In the genomic region with DNA sequence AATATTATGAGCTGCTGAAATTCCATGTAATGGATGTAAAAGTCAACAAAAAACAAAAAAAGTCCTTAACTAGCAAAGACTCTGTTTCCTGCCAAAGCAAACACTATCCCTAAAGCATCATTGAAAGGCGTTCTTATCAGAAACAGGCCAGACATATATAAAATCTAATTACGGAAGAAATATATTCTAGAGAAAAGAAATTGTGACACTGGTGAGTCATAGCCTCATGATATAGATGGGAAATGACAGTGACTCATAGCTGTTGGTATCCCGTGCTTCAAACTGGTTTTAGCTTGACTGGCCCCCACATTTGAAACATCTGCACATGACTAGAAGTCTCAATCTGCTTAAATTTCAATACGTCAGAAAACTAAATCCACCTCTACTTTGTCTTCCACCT, we compare ENCODE assay signal across 15 cellular contexts.
DNase-seq lines count a peak whose midpoint lies in the region; ATAC-seq and TF ChIP-seq lines count a peak whose summit lies in the region.
"Had no signal": no experiment of that assay in that cellular context is flagged by ENCODE, and none has a peak within 500 bp of the region (broad histone marks: within the 10 kb centered on the region; RNA-seq: fewer than 3 reads in every experiment).

No MANE protein-coding gene starts in this region.

- H3K4me3 ChIP-seq in RWPE2 (ENCODE audit: severe bottlenecking) (no peak overlapping the region), skeletal muscle cell (ENCODE audit: low read depth, low read length) (no peak overlapping the region), OCI-LY7 (ENCODE audit: low read depth, low read length, poor library complexity, severe bottlenecking) (no peak overlapping the region)
- H3K4me3 ChIP-seq: ovary, tibial nerve had no signal

- POLR2A ChIA-PET in OCI-LY7 (lab: Charles Lee), result no interaction called here

- intact Hi-C loops in OCI-LY7 (cut with micrococcal nuclease; ENCODE audit: unreplicated experiment), result no loop called here

- H3K4me2 ChIP-seq in OCI-LY7 (ENCODE audit: low read length), result no peak overlapping the region

- ATAC-seq in RWPE2 (ENCODE audit: low read depth), result peak; percentile 83
- peak; percentile 45 for ATAC-seq in esophagus mucosa
- ATAC-seq: activated CD4-positive, CD25-positive, alpha-beta regulatory T cell treated with anti-CD3 and anti-CD28 coated beads, Interleukin-2, amount 50 U/mL, for 24 hours had no signal

- no peaks in the 10 kb centered on the region for H3K27me3 ChIP-seq in RWPE2 (ENCODE audit: insufficient read depth, poor library complexity, severe bottlenecking)
- H3K27me3 ChIP-seq: ovary, tibial nerve had no signal

- H3K36me3 ChIP-seq in RWPE2 (ENCODE audit: low read depth) (no peaks in the 10 kb centered on the region), OCI-LY7 (ENCODE audit: insufficient read depth, low read length) (no peaks in the 10 kb centered on the region)
- H3K36me3 ChIP-seq: ovary, tibial nerve had no signal

- H3K4me1 ChIP-seq in RWPE2 (ENCODE audit: insufficient read depth, poor library complexity, severe bottlenecking) (peaks cover 24% of the 10 kb centered on the region), OCI-LY7 (ENCODE audit: insufficient read depth, low read length, poor library complexity, severe bottlenecking) (no peaks in the 10 kb centered on the region)
- H3K4me1 ChIP-seq: tibial nerve had no signal

- DNase-seq in HS-5 (ENCODE audit: low read depth) (peak; percentile 79), RWPE2 (ENCODE audit: low spot score) (no peak), skeletal muscle cell (ENCODE audit: low read depth) (peak; percentile 64), D341Med (ENCODE audit: low spot score) (no peak), NCI-H2081 (lab: John Stamatoyannopoulos, UW) (no peak), cerebellar cortex (ENCODE audit: low spot score) (no peak), OCI-LY7 (ENCODE audit: low spot score) (no peak)
- DNase-seq: activated naive CD4-positive, alpha-beta T cell treated with anti-CD3 and anti-CD28 coated beads for 36 hours; DND-41; effector memory CD4-positive, alpha-beta T cell; islet precursor cell; ovary had no signal

- TF ChIP-seq CTCF in RWPE2 (IDR thresholded peaks at IDR 0.05; ENCODE audit: poor library complexity, severe bottlenecking) (no peak), OCI-LY7 (conservative IDR thresholded peaks at IDR 0.05; ENCODE audit: low read length) (no peak)

- H3K9me3 ChIP-seq in RWPE2 (ENCODE audit: severe bottlenecking) (no peaks in the 10 kb centered on the region), OCI-LY7 (ENCODE audit: low read length) (no peaks in the 10 kb centered on the region)
- H3K9me3 ChIP-seq: ovary, tibial nerve had no signal

- BruUV-seq in OCI-LY7 (replicated peaks; lab: Mats Ljungman, UMichigan), result no TSS peak

- H2AFZ ChIP-seq in OCI-LY7 (ENCODE audit: low read length), result no peak overlapping the region

- CTCF ChIA-PET in OCI-LY7 (lab: Charles Lee; ENCODE audit: unreplicated experiment), result no interaction called here

- H3K27ac ChIP-seq in RWPE2 (ENCODE audit: poor library complexity, severe bottlenecking) (peak overlapping the region; percentile 58), OCI-LY7 (ENCODE audit: low read depth, low read length, poor library complexity, severe bottlenecking) (no peak overlapping the region)
- H3K27ac ChIP-seq: ovary, tibial nerve had no signal

- H3K9me2 ChIP-seq in OCI-LY7 (ENCODE audit: insufficient read depth, low read length), result no peaks in the 10 kb centered on the region

- no peaks in the 10 kb centered on the region for H4K20me1 ChIP-seq in OCI-LY7 (ENCODE audit: insufficient read depth, low read length)

- H3K79me2 ChIP-seq in OCI-LY7 (ENCODE audit: insufficient read depth, low read depth, low read length), result no peaks in the 10 kb centered on the region

Comparison
In these comparisons a context has a peak if more than half of its experiments do, and no peak if none do; other contexts are left out.
1. DNase-seq: peak in HS-5 (single experiment) and skeletal muscle cell (single experiment); none in RWPE2 (single experiment), D341Med (single experiment), NCI-H2081 (0 of 2), cerebellar cortex (single experiment) and OCI-LY7 (single experiment).